8 cellular contexts compared by ENCODE assay signal in genomic region chr6:127069659-127070279, GRCh38. TPM values are rescaled to one million over a fixed set of nuclear protein-coding genes. Genes with fewer than 3 reads are reported as not detected.
A peak's percentile ranks its signal among the peaks of the same experiment; 100 is the strongest.
DNase-seq lines count a peak whose midpoint lies in the region; TF ChIP-seq lines count a peak whose summit lies in the region.

No MANE protein-coding gene starts in this region.

- TF ChIP-seq CTCF in HFF-Myc (IDR thresholded peaks at IDR 0.05; ENCODE audit: low read depth, low read length, missing control alignments) (peak; percentile 36), thyroid gland (IDR thresholded peaks at IDR 0.05) (peak in 4 of 6 experiments; percentile 24 to 53 (median 48))

- DNase-seq in NCI-H524 (lab: John Stamatoyannopoulos, UW) (peak; percentile 10 to 57), NCI-H524 treated with DMSO at 0.1 percent for 48 hours (lab: John Stamatoyannopoulos, UW) (no peak), HFF-Myc (ENCODE audit: extremely low read depth, low read depth) (peak; percentile 12), NCI-H82 (lab: John Stamatoyannopoulos, UW) (peak; percentile 62), fibroblast of the conjunctiva (ENCODE audit: low read depth) (peak; percentile 23), thyroid gland (no peak), T-helper 9 cell (no peak), NK-92 (lab: John Stamatoyannopoulos, UW; ENCODE audit: unreplicated experiment) (no peak)

- 57 to 66% methylated on average over 3 of the region's 3 CpGs for WGBS in thyroid gland, 2 donors

- intact Hi-C loops in thyroid gland (cut with DNase I) = loop anchor here (10.0 kb wide), 1 partner anchor 265 kb away; no protein-coding TSS in a partner anchor

- no peak for TF ChIP-seq POLR2A in thyroid gland (IDR thresholded peaks at IDR 0.05)

- no peaks in the 10 kb centered on the region for H3K4me1 ChIP-seq in thyroid gland

- no peaks in the 10 kb centered on the region for H3K36me3 ChIP-seq in thyroid gland

- no peak overlapping the region for H3K4me3 ChIP-seq in HFF-Myc (replicated peaks; ENCODE audit: low read depth, low read length)
- H3K4me3 ChIP-seq in thyroid gland (replicated peaks in 1 of 3) = no peak overlapping the region

- no peaks in the 10 kb centered on the region for H3K27me3 ChIP-seq in thyroid gland

- no peak overlapping the region for H3K27ac ChIP-seq in thyroid gland

- no peaks in the 10 kb centered on the region for H3K9me3 ChIP-seq in thyroid gland

RNA-seq across cellular contexts. Expression of gene RSPO3, which starts 48.7 kb away (rescaled TPM):
- 10 to 100 TPM in 1 of 4 donors, 1 to 10 TPM in 3; 1.8 to 13.9 (median 3.4) TPM for total RNA-seq in thyroid gland

Comparison
In these comparisons a context has a peak if more than half of its experiments do, and no peak if none do; other contexts are left out.
1. DNase-seq: peak in NCI-H524 (2 of 2), HFF-Myc (single experiment), NCI-H82 (single experiment) and fibroblast of the conjunctiva (single experiment); none in NCI-H524 treated with DMSO at 0.1 percent for 48 hours (single experiment), thyroid gland (0 of 2), T-helper 9 cell (single experiment) and NK-92 (single experiment).